16 cellular contexts compared by ENCODE assay signal in genomic region chr11:113632981-113633380, GRCh38.
DNase-seq lines count a peak whose midpoint lies in the region; ATAC-seq and TF ChIP-seq lines count a peak whose summit lies in the region.
"Had no signal": no experiment of that assay in that cellular context is flagged by ENCODE, and none has a peak within 500 bp of the region (broad histone marks: within the 10 kb centered on the region; RNA-seq: fewer than 3 reads in every experiment).

No MANE protein-coding gene starts in this region.

- H3K36me3 ChIP-seq in adipocyte (ENCODE audit: control insufficient read depth, insufficient read depth, low read length, severe bottlenecking), result no peaks in the 10 kb centered on the region
- H3K36me3 ChIP-seq in thoracic aorta, result no peaks in the 10 kb centered on the region
- no peaks in the 10 kb centered on the region for H3K36me3 ChIP-seq in effector memory CD4-positive, alpha-beta T cell (ENCODE audit: control insufficient read depth, insufficient read depth, low read length)
- H3K36me3 ChIP-seq: vagina had no signal

- H3K9me3 ChIP-seq in adipocyte (ENCODE audit: control insufficient read depth, low read length) (peaks cover 10% of the 10 kb centered on the region), thoracic aorta (no peaks in the 10 kb centered on the region)
- H3K9me3 ChIP-seq in effector memory CD4-positive, alpha-beta T cell (ENCODE audit: control insufficient read depth, low read length), result no peaks in the 10 kb centered on the region
- H3K9me3 ChIP-seq: vagina had no signal

- peak overlapping the region; percentile 89 to 94 for H3K27ac ChIP-seq in thoracic aorta
- H3K27ac ChIP-seq in effector memory CD4-positive, alpha-beta T cell (ENCODE audit: insufficient read depth, low read length, poor library complexity, severe bottlenecking), result no peak overlapping the region
- H3K27ac ChIP-seq: parathyroid adenoma, vagina had no signal

- ATAC-seq in thoracic aorta (ENCODE audit: insufficient number of reproducible peaks, low FRiP score, low read depth), result peak; percentile 91
- no peak for ATAC-seq in HG02642 (IDR thresholded peaks at IDR 0.05; ENCODE audit: poor library complexity, unreplicated experiment)
- ATAC-seq: naive thymus-derived CD4-positive, alpha-beta T cell; Right ventricle myocardium inferior; T-cell had no signal

- no peak overlapping the region for H3K9ac ChIP-seq in adipocyte (ENCODE audit: low read length)
- H3K9ac ChIP-seq: parathyroid adenoma had no signal

- H3K4me1 ChIP-seq in adipocyte (ENCODE audit: control insufficient read depth, insufficient read depth, low read length), result peaks cover 18% of the 10 kb centered on the region
- H3K4me1 ChIP-seq in thoracic aorta (ENCODE audit: control insufficient read depth in 1 of 2, low read depth in 2 of 2), result peaks cover 5 to 26% of the 10 kb centered on the region in 2 donors
- no peaks in the 10 kb centered on the region for H3K4me1 ChIP-seq in effector memory CD4-positive, alpha-beta T cell (ENCODE audit: control insufficient read depth, insufficient read depth, low read length, poor library complexity, severe bottlenecking)
- H3K4me1 ChIP-seq: parathyroid adenoma, vagina had no signal

- H3K4me3 ChIP-seq in adipocyte (ENCODE audit: low read length) (no peak overlapping the region), thoracic aorta (no peak overlapping the region)
- H3K4me3 ChIP-seq in effector memory CD4-positive, alpha-beta T cell (ENCODE audit: insufficient read depth, low read depth, low read length, poor library complexity, severe bottlenecking), result no peak overlapping the region
- H3K4me3 ChIP-seq: lung, vagina had no signal

- DNase-seq in GM04503 (ENCODE audit: low read depth), result peak; percentile 73
- DNase-seq in adipocyte (ENCODE audit: low read depth), result peak; percentile 7
- DNase-seq in fibroblast of peridontal ligament (ENCODE audit: extremely low read depth), result peak; percentile 60
- peak; percentile 13 for DNase-seq in thoracic aorta (ENCODE audit: low spot score)
- DNase-seq in NCI-H1105 treated with DMSO at 0.1 percent for 48 hours (lab: John Stamatoyannopoulos, UW), result no peak
- no peak for DNase-seq in effector memory CD4-positive, alpha-beta T cell
- DNase-seq: cortex of kidney; GF-D8; naive thymus-derived CD4-positive, alpha-beta T cell; NCI-H1694; T-cell had no signal

- H3K27me3 ChIP-seq in adipocyte (replicated peaks; ENCODE audit: control insufficient read depth, insufficient read depth, low read length), result peaks cover 12% of the 10 kb centered on the region
- H3K27me3 ChIP-seq in thoracic aorta (replicated peaks; ENCODE audit: insufficient read depth), result no peaks in the 10 kb centered on the region
- no peaks in the 10 kb centered on the region for H3K27me3 ChIP-seq in effector memory CD4-positive, alpha-beta T cell (replicated peaks; ENCODE audit: control insufficient read depth, insufficient read depth, low read length, poor library complexity, severe bottlenecking)
- H3K27me3 ChIP-seq: vagina had no signal

- no peak for TF ChIP-seq CTCF in thoracic aorta (IDR thresholded peaks at IDR 0.05)

Comparison
In these comparisons a context has a peak if more than half of its experiments do, and no peak if none do; other contexts are left out.
1. DNase-seq: peak in GM04503 (single experiment), adipocyte (single experiment), fibroblast of peridontal ligament (single experiment) and thoracic aorta (single experiment); none in NCI-H1105 treated with DMSO at 0.1 percent for 48 hours (single experiment) and effector memory CD4-positive, alpha-beta T cell (0 of 3).